ENCODE assay signal across 9 cellular contexts in the genomic region with DNA sequence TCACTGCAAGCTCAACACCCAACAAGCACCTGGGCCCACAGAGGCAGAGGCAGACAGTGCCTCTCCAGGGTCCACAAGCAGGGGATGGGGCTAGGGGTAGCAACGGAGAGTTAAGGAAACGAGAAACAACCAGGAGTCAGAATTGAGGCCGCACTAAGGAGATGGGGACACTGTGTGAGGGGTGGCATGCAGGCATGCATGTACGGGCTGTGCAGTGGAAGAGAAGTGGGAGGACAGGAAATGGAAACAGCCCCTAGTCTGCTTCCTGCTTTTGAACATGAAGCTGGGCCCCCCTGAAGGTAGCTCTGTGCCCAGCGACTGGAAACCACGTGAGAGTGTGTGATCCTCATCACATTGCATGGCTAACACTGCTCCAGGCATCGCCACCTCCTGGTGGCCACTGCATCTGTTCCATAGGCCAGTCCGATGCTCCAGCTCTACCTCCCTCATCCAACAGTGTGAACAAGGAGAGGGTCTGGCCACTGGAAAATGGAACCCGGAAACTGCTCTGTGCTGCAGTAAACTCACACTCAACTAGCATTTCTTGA. TPM values are rescaled to one million over a fixed set of nuclear protein-coding genes. Genes with fewer than 3 reads are reported as not detected.
DNase-seq lines count a peak whose midpoint lies in the region; ATAC-seq, FAIRE-seq and TF ChIP-seq lines count a peak whose summit lies in the region.
"Had no signal": no experiment of that assay in that cellular context is flagged by ENCODE, and none has a peak within 500 bp of the region (broad histone marks: within the 10 kb centered on the region; RNA-seq: fewer than 3 reads in every experiment).

No MANE protein-coding gene starts in this region.

- peak; percentile 67 for TF ChIP-seq CTCF in A673 (conservative IDR thresholded peaks at IDR 0.05; ENCODE audit: low read depth, low read length)

- peaks cover 21% of the 10 kb centered on the region for H3K4me1 ChIP-seq in A673 (ENCODE audit: insufficient read depth, low read length, poor library complexity, severe bottlenecking)

- TF ChIP-seq POLR2A in GM12891 (IDR thresholded peaks at IDR 0.05; ENCODE audit: low read depth, low read length) = no peak

- H3K4me3 ChIP-seq in A673 (ENCODE audit: low read depth, low read length, poor library complexity, severe bottlenecking) = no peak overlapping the region

- H3K9me3 Mint-ChIP-seq in activated T-helper 2 cell treated with anti-CD3 and anti-CD28 coated beads, Interferon-gamma antibody, Interleukin-2, Interleukin-4, amounts not matched to agents 10 μg/mL and 5 μg/mL and 100 μg/mL, durations not matched to agents 14 hours and 24 hours and 36 hours = no peaks in the 10 kb centered on the region

- no TSS peak for BruUV-seq in A673 (replicated peaks; lab: Mats Ljungman, UMichigan)

- no peaks in the 10 kb centered on the region for H3K4me1 Mint-ChIP-seq in activated T-helper 2 cell treated with anti-CD3 and anti-CD28 coated beads, Interferon-gamma antibody, Interleukin-2, Interleukin-4, amounts not matched to agents 10 μg/mL and 5 μg/mL and 100 μg/mL, durations not matched to agents 14 hours and 24 hours and 36 hours (ENCODE audit: low read depth)

- no peaks in the 10 kb centered on the region for H3K27me3 Mint-ChIP-seq in activated T-helper 2 cell treated with anti-CD3 and anti-CD28 coated beads, Interferon-gamma antibody, Interleukin-2, Interleukin-4, amounts not matched to agents 10 μg/mL and 5 μg/mL and 100 μg/mL, durations not matched to agents 14 hours and 24 hours and 36 hours (ENCODE audit: low read depth)

- DNase-seq in A673 (ENCODE audit: low spot score) (peak; percentile 57), GM12891 (ENCODE audit: insufficient read length, low spot score) (no peak), iPS-NIHi11 (ENCODE audit: low spot score) (peak; percentile 65), pons (ENCODE audit: low spot score) (no peak), GM03348 (ENCODE audit: low spot score) (no peak)
- peak; percentile 14 for DNase-seq in activated CD8-positive, alpha-beta memory T cell treated with anti-CD3 and anti-CD28 coated beads, Interleukin-2, amount 50 U/mL, for 4 hours
- no peak for DNase-seq in activated T-helper 2 cell treated with anti-CD3 and anti-CD28 coated beads, Interferon-gamma antibody, Interleukin-2, Interleukin-4, amounts not matched to agents 10 μg/mL and 5 μg/mL and 100 μg/mL, durations not matched to agents 14 hours and 24 hours and 36 hours (ENCODE audit: low spot score)
- DNase-seq: activated T-cell treated with anti-CD3 and anti-CD28 coated beads, Interleukin-2, amount 50 U/mL, for 4 hours had no signal

- H3K9me3 ChIP-seq in A673 (ENCODE audit: low read depth, low read length, poor library complexity, severe bottlenecking) = no peaks in the 10 kb centered on the region

- POLR2A ChIA-PET in A673 (lab: Charles Lee; ENCODE audit: low non-redundant PET) = no interaction called here

- H3K27me3 ChIP-seq in A673 (replicated peaks; ENCODE audit: insufficient read depth, low read depth, low read length, poor library complexity) = no peaks in the 10 kb centered on the region

- CTCF ChIA-PET in A673 (lab: Charles Lee) = no interaction called here

- intact Hi-C loops in A673 (cut with micrococcal nuclease; ENCODE audit: unreplicated experiment) = no loop called here
- intact Hi-C loops in activated T-helper 2 cell treated with anti-CD3 and anti-CD28 coated beads, Interferon-gamma antibody, Interleukin-2, Interleukin-4, amounts not matched to agents 10 μg/mL and 5 μg/mL and 100 μg/mL, durations not matched to agents 14 hours and 24 hours and 36 hours (cut with micrococcal nuclease) = no loop called here

- no peak for ATAC-seq in HG03521 (IDR thresholded peaks at IDR 0.05; ENCODE audit: unreplicated experiment)

- peak; percentile 62 for FAIRE-seq in GM12891 (lab: Jason Lieb, UNC)

- no peak overlapping the region for H3K4me3 Mint-ChIP-seq in activated T-helper 2 cell treated with anti-CD3 and anti-CD28 coated beads, Interferon-gamma antibody, Interleukin-2, Interleukin-4, amounts not matched to agents 10 μg/mL and 5 μg/mL and 100 μg/mL, durations not matched to agents 14 hours and 24 hours and 36 hours (ENCODE audit: low read depth)
- H3K4me3 Mint-ChIP-seq: activated T-cell treated with anti-CD3 and anti-CD28 coated beads, Interleukin-2, amount 50 U/mL, for 4 hours had no signal

- H3K27ac Mint-ChIP-seq in activated T-helper 2 cell treated with anti-CD3 and anti-CD28 coated beads, Interferon-gamma antibody, Interleukin-2, Interleukin-4, amounts not matched to agents 10 μg/mL and 5 μg/mL and 100 μg/mL, durations not matched to agents 14 hours and 24 hours and 36 hours = no peak overlapping the region

- H3K36me3 ChIP-seq in A673 (ENCODE audit: insufficient read depth, low read length, poor library complexity, severe bottlenecking) = peaks cover 10% of the 10 kb centered on the region

- peaks cover 3% of the 10 kb centered on the region for H3K36me3 Mint-ChIP-seq in activated T-helper 2 cell treated with anti-CD3 and anti-CD28 coated beads, Interferon-gamma antibody, Interleukin-2, Interleukin-4, amounts not matched to agents 10 μg/mL and 5 μg/mL and 100 μg/mL, durations not matched to agents 14 hours and 24 hours and 36 hours (ENCODE audit: low read depth)

- peak overlapping the region; percentile 14 for H3K27ac ChIP-seq in A673 (ENCODE audit: low read depth, low read length, poor library complexity, severe bottlenecking)

TF ChIP-seq in GM12891, 5 proteins besides CTCF, POLR2A, EP300 and RAD21:
- no peak for TF ChIP-seq TAF1 (IDR thresholded peaks at IDR 0.05; ENCODE audit: low read depth, low read length)
- no peak for TF ChIP-seq PAX5 (IDR thresholded peaks at IDR 0.05; ENCODE audit: insufficient read depth, low read length, severe bottlenecking)
- 0 out of 2 replicates have a peak, but pooled peaks have one; percentile 16 for TF ChIP-seq SPI1 (IDR thresholded peaks at IDR 0.05; ENCODE audit: low read depth, low read length)
- 0 out of 2 replicates have a peak, but pooled peaks have one; percentile 16 for TF ChIP-seq POU2F2 (IDR thresholded peaks at IDR 0.05; ENCODE audit: low read depth, low read length)
- no peak for TF ChIP-seq POLR2AphosphoS5 (IDR thresholded peaks at IDR 0.05; ENCODE audit: low read depth, low read length)
TF ChIP-seq in GM12891: peak in this region for 2.

RNA-seq across cellular contexts. Expression of gene XXYLT1, which starts 44.0 kb away (rescaled TPM):
- total RNA-seq in A673 (2021) = 49.8 and 53.9 TPM in 2 replicates
- 4.0 TPM for polyA plus RNA-seq in GM12891 (2012; ENCODE audit: low read depth, missing spikeins)
- 15.8 and 16.1 TPM in 2 replicates for total RNA-seq in activated T-helper 2 cell treated with anti-CD3 and anti-CD28 coated beads, Interferon-gamma antibody, Interleukin-2, Interleukin-4, amounts not matched to agents 10 μg/mL and 5 μg/mL and 100 μg/mL, durations not matched to agents 14 hours and 24 hours and 36 hours

Comparison
In these comparisons a context has a peak if more than half of its experiments do, and no peak if none do; other contexts are left out.
1. DNase-seq: peak in A673 (single experiment), activated CD8-positive, alpha-beta memory T cell treated with anti-CD3 and anti-CD28 coated beads, Interleukin-2, amount 50 U/mL, for 4 hours (single experiment) and iPS-NIHi11 (single experiment); none in GM12891 (single experiment), activated T-helper 2 cell treated with anti-CD3 and anti-CD28 coated beads, Interferon-gamma antibody, Interleukin-2, Interleukin-4, amounts not matched to agents 10 μg/mL and 5 μg/mL and 100 μg/mL, durations not matched to agents 14 hours and 24 hours and 36 hours (single experiment), pons (single experiment) and GM03348 (single experiment).